ENCODE assay signal across 1 cellular context in the genomic region with DNA sequence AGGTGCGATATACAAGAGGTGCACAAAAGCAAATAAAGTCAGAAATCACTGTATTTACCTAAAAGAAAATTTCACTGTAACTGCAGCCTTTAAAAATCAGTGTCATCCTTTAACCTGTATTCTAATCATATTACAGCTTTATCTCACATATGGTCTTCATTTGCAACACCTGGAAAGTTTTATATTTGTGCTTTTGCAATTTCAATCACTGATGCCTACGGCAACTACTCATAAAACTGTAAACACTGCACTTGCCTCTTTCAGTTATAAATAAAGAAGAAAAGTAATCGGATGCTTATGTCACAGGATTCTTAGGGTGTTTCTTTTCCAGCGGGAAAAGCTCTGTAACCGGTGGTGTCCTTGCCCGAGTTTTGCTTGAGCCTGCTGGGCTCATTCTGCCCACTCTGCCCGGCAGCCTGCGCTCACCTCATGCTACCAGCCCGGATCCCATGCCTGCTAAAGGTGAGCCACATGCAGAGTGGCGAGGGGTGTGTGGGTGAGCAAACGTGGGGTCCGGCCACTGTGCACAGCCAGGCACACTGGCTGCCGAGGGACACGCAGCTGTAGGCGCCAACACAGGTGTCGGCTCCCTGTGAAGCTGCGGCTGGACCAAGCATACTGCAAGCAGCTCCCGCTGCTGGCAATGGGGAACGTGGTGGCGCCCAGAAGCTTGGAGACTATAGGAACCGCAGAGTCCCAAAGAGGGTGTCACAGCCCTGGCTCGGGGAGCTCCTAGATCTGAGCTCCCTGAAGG.
TF ChIP-seq lines count a peak whose summit lies in the region.

No MANE protein-coding gene starts in this region.

TF ChIP-seq in GM23338, 12 proteins besides CTCF, POLR2A, EP300 and RAD21:
- TF ChIP-seq, protein P1, sequence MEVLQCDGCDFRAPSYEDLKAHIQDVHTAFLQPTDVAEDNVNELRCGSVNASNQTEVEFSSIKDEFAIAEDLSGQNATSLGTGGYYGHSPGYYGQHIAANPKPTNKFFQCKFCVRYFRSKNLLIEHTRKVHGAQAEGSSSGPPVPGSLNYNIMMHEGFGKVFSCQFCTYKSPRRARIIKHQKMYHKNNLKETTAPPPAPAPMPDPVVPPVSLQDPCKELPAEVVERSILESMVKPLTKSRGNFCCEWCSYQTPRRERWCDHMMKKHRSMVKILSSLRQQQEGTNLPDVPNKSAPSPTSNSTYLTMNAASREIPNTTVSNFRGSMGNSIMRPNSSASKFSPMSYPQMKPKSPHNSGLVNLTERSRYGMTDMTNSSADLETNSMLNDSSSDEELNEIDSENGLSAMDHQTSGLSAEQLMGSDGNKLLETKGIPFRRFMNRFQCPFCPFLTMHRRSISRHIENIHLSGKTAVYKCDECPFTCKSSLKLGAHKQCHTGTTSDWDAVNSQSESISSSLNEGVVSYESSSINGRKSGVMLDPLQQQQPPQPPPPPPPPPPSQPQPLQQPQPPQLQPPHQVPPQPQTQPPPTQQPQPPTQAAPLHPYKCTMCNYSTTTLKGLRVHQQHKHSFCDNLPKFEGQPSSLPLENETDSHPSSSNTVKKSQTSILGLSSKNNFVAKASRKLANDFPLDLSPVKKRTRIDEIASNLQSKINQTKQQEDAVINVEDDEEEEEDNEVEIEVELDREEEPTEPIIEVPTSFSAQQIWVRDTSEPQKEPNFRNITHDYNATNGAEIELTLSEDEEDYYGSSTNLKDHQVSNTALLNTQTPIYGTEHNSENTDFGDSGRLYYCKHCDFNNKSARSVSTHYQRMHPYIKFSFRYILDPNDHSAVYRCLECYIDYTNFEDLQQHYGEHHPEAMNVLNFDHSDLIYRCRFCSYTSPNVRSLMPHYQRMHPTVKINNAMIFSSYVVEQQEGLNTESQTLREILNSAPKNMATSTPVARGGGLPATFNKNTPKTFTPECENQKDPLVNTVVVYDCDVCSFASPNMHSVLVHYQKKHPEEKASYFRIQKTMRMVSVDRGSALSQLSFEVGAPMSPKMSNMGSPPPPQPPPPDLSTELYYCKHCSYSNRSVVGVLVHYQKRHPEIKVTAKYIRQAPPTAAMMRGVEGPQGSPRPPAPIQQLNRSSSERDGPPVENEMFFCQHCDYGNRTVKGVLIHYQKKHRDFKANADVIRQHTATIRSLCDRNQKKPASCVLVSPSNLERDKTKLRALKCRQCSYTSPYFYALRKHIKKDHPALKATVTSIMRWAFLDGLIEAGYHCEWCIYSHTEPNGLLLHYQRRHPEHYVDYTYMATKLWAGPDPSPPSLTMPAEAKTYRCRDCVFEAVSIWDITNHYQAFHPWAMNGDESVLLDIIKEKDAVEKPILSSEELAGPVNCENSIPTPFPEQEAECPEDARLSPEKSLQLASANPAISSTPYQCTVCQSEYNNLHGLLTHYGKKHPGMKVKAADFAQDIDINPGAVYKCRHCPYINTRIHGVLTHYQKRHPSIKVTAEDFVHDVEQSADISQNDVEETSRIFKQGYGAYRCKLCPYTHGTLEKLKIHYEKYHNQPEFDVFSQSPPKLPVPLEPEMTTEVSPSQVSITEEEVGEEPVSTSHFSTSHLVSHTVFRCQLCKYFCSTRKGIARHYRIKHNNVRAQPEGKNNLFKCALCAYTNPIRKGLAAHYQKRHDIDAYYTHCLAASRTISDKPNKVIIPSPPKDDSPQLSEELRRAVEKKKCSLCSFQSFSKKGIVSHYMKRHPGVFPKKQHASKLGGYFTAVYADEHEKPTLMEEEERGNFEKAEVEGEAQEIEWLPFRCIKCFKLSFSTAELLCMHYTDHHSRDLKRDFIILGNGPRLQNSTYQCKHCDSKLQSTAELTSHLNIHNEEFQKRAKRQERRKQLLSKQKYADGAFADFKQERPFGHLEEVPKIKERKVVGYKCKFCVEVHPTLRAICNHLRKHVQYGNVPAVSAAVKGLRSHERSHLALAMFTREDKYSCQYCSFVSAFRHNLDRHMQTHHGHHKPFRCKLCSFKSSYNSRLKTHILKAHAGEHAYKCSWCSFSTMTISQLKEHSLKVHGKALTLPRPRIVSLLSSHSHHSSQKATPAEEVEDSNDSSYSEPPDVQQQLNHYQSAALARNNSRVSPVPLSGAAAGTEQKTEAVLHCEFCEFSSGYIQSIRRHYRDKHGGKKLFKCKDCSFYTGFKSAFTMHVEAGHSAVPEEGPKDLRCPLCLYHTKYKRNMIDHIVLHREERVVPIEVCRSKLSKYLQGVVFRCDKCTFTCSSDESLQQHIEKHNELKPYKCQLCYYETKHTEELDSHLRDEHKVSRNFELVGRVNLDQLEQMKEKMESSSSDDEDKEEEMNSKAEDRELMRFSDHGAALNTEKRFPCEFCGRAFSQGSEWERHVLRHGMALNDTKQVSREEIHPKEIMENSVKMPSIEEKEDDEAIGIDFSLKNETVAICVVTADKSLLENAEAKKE (CRISPR knock-in tag; IDR thresholded peaks at IDR 0.05) = no peak
- no peak for TF ChIP-seq NANOG (IDR thresholded peaks at IDR 0.05; ENCODE audit: borderline replicate concordance)
